In the genomic region with DNA sequence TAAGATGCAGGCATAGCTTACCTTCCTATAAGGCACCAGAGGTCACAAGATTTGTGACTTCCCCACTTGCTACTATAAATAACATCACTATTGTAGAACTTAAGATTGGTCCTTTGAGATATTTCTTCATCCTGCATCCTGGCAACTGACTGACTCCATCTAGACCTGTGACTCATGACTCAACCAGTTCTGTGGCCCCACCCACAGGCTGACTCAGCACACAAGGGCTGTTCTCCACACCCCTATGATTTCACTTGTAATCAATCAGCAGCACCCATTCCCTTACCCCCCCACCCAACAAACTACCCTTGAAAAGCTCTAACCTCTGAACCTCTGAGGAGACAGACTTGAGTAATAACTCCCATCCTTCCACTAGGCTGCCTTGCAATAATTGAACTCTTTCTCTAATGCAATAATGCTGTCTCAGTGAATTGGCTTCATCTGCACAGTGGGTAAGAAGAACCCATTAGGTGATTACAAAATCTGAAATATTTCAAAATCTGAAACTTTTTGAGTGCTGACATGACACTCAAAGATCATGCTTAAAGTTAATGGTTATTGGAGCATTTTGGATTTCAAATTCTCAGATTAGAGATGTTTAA, we compare ENCODE assay signal across 9 cellular contexts.
DNase-seq lines count a peak whose midpoint lies in the region; ATAC-seq lines count a peak whose summit lies in the region.
"Had no signal": no experiment of that assay in that cellular context is flagged by ENCODE, and none has a peak within 500 bp of the region (broad histone marks: within the 10 kb centered on the region; RNA-seq: fewer than 3 reads in every experiment).

No MANE protein-coding gene starts in this region.

- H3K9me3 Mint-ChIP-seq in stimulated activated naive B cell treated with anti-CD40 and anti-IgM and Interleukin-4, amounts not matched to agents 10 μg/mL and 1 μg/mL and 100 μg/mL, for 72 hours = peaks cover 8 to 9% of the 10 kb centered on the region in 2 donors
- H3K9me3 Mint-ChIP-seq in immature natural killer cell = peaks cover 0 to 5% (median 0%) of the 10 kb centered on the region in 6 donors

- no peaks in the 10 kb centered on the region for H3K27me3 Mint-ChIP-seq in stimulated activated naive B cell treated with anti-CD40 and anti-IgM and Interleukin-4, amounts not matched to agents 10 μg/mL and 1 μg/mL and 100 μg/mL, for 72 hours
- H3K27me3 Mint-ChIP-seq in immature natural killer cell (ENCODE audit: low read depth in 3 of 3) = no peaks in the 10 kb centered on the region

- no peak overlapping the region for H3K27ac Mint-ChIP-seq in stimulated activated naive B cell treated with anti-CD40 and anti-IgM and Interleukin-4, amounts not matched to agents 10 μg/mL and 1 μg/mL and 100 μg/mL, for 72 hours
- H3K27ac Mint-ChIP-seq in immature natural killer cell = peak overlapping the region in 1 of 6 donors; percentile 26

- peaks cover 22 to 39% of the 10 kb centered on the region in 2 donors for H3K36me3 Mint-ChIP-seq in stimulated activated naive B cell treated with anti-CD40 and anti-IgM and Interleukin-4, amounts not matched to agents 10 μg/mL and 1 μg/mL and 100 μg/mL, for 72 hours
- peaks cover 21 to 26% (median 25%) of the 10 kb centered on the region in 3 donors for H3K36me3 Mint-ChIP-seq in immature natural killer cell

- H3K4me1 Mint-ChIP-seq in stimulated activated naive B cell treated with anti-CD40 and anti-IgM and Interleukin-4, amounts not matched to agents 10 μg/mL and 1 μg/mL and 100 μg/mL, for 72 hours = peaks cover 0 to 4% of the 10 kb centered on the region in 2 donors
- H3K4me1 Mint-ChIP-seq in immature natural killer cell = peaks cover 0 to 2% of the 10 kb centered on the region in 2 donors

- DNase-seq in stimulated activated naive CD4-positive, alpha-beta T cell treated with Interleukin-2 at 50 U/mL for 16 hours (lab: John Stamatoyannopoulos, UW) = peak; percentile 33
- no peak for DNase-seq in stimulated activated naive CD4-positive, alpha-beta T cell (lab: John Stamatoyannopoulos, UW)
- peak; percentile 17 for DNase-seq in activated T-cell treated with anti-CD3 and anti-CD28 coated beads for 4 hours
- peak; percentile 95 for DNase-seq in iris pigment epithelial cell (ENCODE audit: low read depth)
- no peak for DNase-seq in middle frontal gyrus (ENCODE audit: extremely low spot score, low spot score)
- no peak for DNase-seq in stimulated activated naive B cell treated with anti-CD40 and anti-IgM and Interleukin-4, amounts not matched to agents 10 μg/mL and 1 μg/mL and 100 μg/mL, for 72 hours
- DNase-seq in immature natural killer cell = no peak
- DNase-seq: GDM1 had no signal

- no peak for ATAC-seq in stimulated activated naive B cell treated with anti-CD40 and anti-IgM and Interleukin-4, amounts not matched to agents 10 μg/mL and 1 μg/mL and 100 μg/mL, for 72 hours (replicated peaks)
- ATAC-seq in GM19023 (IDR thresholded peaks at IDR 0.05; ENCODE audit: unreplicated experiment) = no peak

- H3K4me3 Mint-ChIP-seq in stimulated activated naive B cell treated with anti-CD40 and anti-IgM and Interleukin-4, amounts not matched to agents 10 μg/mL and 1 μg/mL and 100 μg/mL, for 72 hours = no peak overlapping the region
- no peak overlapping the region for H3K4me3 Mint-ChIP-seq in immature natural killer cell

Comparison
In these comparisons a context has a peak if more than half of its experiments do, and no peak if none do; other contexts are left out.
1. DNase-seq: peak in stimulated activated naive CD4-positive, alpha-beta T cell treated with Interleukin-2 at 50 U/mL for 16 hours (single experiment), activated T-cell treated with anti-CD3 and anti-CD28 coated beads for 4 hours (single experiment) and iris pigment epithelial cell (single experiment); none in stimulated activated naive CD4-positive, alpha-beta T cell (0 of 6), middle frontal gyrus (single experiment), stimulated activated naive B cell treated with anti-CD40 and anti-IgM and Interleukin-4, amounts not matched to agents 10 μg/mL and 1 μg/mL and 100 μg/mL, for 72 hours (single experiment) and immature natural killer cell (0 of 3).